ENCODE assay signal across 8 cellular contexts in the genomic region with DNA sequence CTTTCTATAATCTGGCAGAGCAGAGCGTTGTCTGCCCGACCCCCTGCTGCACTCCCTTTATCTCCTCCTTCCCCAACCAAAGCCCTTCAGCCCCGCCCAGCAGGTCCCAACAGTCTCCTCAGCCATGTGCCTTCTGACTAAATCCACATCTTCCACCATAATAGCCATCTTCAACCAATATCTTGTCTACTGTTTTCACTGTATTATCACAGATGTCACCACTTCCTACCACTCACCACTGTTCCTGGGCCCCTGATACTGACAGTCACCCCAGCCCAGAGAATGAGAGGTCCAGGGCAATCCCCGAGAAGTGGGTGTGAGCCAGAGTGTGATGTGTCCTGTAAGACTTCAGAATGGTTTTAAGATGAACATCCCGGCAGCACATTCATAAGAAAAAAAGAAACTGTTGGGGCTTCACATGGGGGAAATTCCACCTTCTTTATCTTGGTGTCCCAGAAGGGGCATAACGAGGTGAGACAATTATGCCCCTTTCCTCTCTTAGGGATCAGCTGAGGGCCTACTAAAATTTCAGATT. TPM values are rescaled to one million over a fixed set of nuclear protein-coding genes. Genes with fewer than 3 reads are reported as not detected.
DNase-seq lines count a peak whose midpoint lies in the region; ATAC-seq and TF ChIP-seq lines count a peak whose summit lies in the region.

No MANE protein-coding gene starts in this region.

- H3K9me3 Mint-ChIP-seq in activated naive CD4-positive, alpha-beta T cell treated with anti-CD3 and anti-CD28 coated beads, Interleukin-2, amount 50 U/mL, for 24 hours = no peaks in the 10 kb centered on the region
- no peaks in the 10 kb centered on the region for H3K9me3 Mint-ChIP-seq in stimulated activated naive B cell treated with anti-CD40 and anti-IgM and Interleukin-4, amounts not matched to agents 10 μg/mL and 1 μg/mL and 100 μg/mL, for 72 hours
- H3K9me3 Mint-ChIP-seq in progenitor cell of endocrine pancreas (ENCODE audit: low read depth) = no peaks in the 10 kb centered on the region

- peaks cover 38 to 41% of the 10 kb centered on the region in 2 donors for H3K4me1 ChIP-seq in gastrocnemius medialis

- in situ Hi-C loops in gastrocnemius medialis (cut with MboI; ENCODE audit: low sequenced_read_pairs in 4 of 4) = no loop called here

- peaks cover 6% of the 10 kb centered on the region for H3K36me3 Mint-ChIP-seq in activated naive CD4-positive, alpha-beta T cell treated with anti-CD3 and anti-CD28 coated beads, Interleukin-2, amount 50 U/mL, for 24 hours
- H3K36me3 Mint-ChIP-seq in stimulated activated naive B cell treated with anti-CD40 and anti-IgM and Interleukin-4, amounts not matched to agents 10 μg/mL and 1 μg/mL and 100 μg/mL, for 72 hours = peaks cover 11 to 19% of the 10 kb centered on the region in 2 donors
- peaks cover 2% of the 10 kb centered on the region for H3K36me3 Mint-ChIP-seq in progenitor cell of endocrine pancreas (ENCODE audit: insufficient read depth)

- no peak for TF ChIP-seq CTCF in gastrocnemius medialis (IDR thresholded peaks at IDR 0.05 in 4 of 5, conservative IDR thresholded peaks at IDR 0.05 in 1 of 5)
- no peak for TF ChIP-seq CTCF in progenitor cell of endocrine pancreas (IDR thresholded peaks at IDR 0.05; ENCODE audit: unreplicated experiment)
- no peak for TF ChIP-seq CTCF in dorsolateral prefrontal cortex (IDR thresholded peaks at IDR 0.05 in 54 of 56, conservative IDR thresholded peaks at IDR 0.05 in 2 of 56; ENCODE audit: low read depth in 1 of 56, partially characterized antibody in 56 of 56)

- H3K4me3 ChIP-seq in gastrocnemius medialis (no peak overlapping the region), dorsolateral prefrontal cortex (no peak overlapping the region)

- peak overlapping the region; percentile 85 for H3K27ac Mint-ChIP-seq in activated naive CD4-positive, alpha-beta T cell treated with anti-CD3 and anti-CD28 coated beads, Interleukin-2, amount 50 U/mL, for 24 hours
- peak overlapping the region; percentile 81 for H3K27ac Mint-ChIP-seq in stimulated activated naive B cell treated with anti-CD40 and anti-IgM and Interleukin-4, amounts not matched to agents 10 μg/mL and 1 μg/mL and 100 μg/mL, for 72 hours
- no peak overlapping the region for H3K27ac Mint-ChIP-seq in progenitor cell of endocrine pancreas

- no peaks in the 10 kb centered on the region for H3K36me3 ChIP-seq in gastrocnemius medialis

- H3K27ac ChIP-seq in gastrocnemius medialis (no peak overlapping the region), dorsolateral prefrontal cortex (no peak overlapping the region)

- peaks cover 85% of the 10 kb centered on the region for H3K4me1 Mint-ChIP-seq in activated naive CD4-positive, alpha-beta T cell treated with anti-CD3 and anti-CD28 coated beads, Interleukin-2, amount 50 U/mL, for 24 hours
- peaks cover 59 to 88% of the 10 kb centered on the region in 2 donors for H3K4me1 Mint-ChIP-seq in stimulated activated naive B cell treated with anti-CD40 and anti-IgM and Interleukin-4, amounts not matched to agents 10 μg/mL and 1 μg/mL and 100 μg/mL, for 72 hours
- H3K4me1 Mint-ChIP-seq in progenitor cell of endocrine pancreas (ENCODE audit: low read depth) = peaks cover 6% of the 10 kb centered on the region

- no peak for TF ChIP-seq POLR2A in gastrocnemius medialis (IDR thresholded peaks at IDR 0.05)

- DNase-seq in stimulated activated naive B cell treated with anti-CD40 and anti-IgM and Interleukin-4, amounts not matched to agents 10 μg/mL and 1 μg/mL and 100 μg/mL, for 72 hours = peak; percentile 74
- DNase-seq in gastrocnemius medialis (no peak), NCI-H524 treated with DMSO at 0.1 percent for 48 hours (lab: John Stamatoyannopoulos, UW) (no peak), progenitor cell of endocrine pancreas (ENCODE audit: low spot score, unreplicated experiment) (no peak), dorsolateral prefrontal cortex (no peak)

- no peaks in the 10 kb centered on the region for H3K27me3 ChIP-seq in gastrocnemius medialis
- no peaks in the 10 kb centered on the region for H3K27me3 ChIP-seq in dorsolateral prefrontal cortex

- H3K4me3 Mint-ChIP-seq in activated naive CD4-positive, alpha-beta T cell treated with anti-CD3 and anti-CD28 coated beads, Interleukin-2, amount 50 U/mL, for 24 hours = peak overlapping the region; percentile 27
- H3K4me3 Mint-ChIP-seq in stimulated activated naive B cell treated with anti-CD40 and anti-IgM and Interleukin-4, amounts not matched to agents 10 μg/mL and 1 μg/mL and 100 μg/mL, for 72 hours = peak overlapping the region; percentile 46 to 70
- H3K4me3 Mint-ChIP-seq in progenitor cell of endocrine pancreas (ENCODE audit: low read depth) = no peak overlapping the region

- no peaks in the 10 kb centered on the region for H3K27me3 Mint-ChIP-seq in activated naive CD4-positive, alpha-beta T cell treated with anti-CD3 and anti-CD28 coated beads, Interleukin-2, amount 50 U/mL, for 24 hours
- H3K27me3 Mint-ChIP-seq in stimulated activated naive B cell treated with anti-CD40 and anti-IgM and Interleukin-4, amounts not matched to agents 10 μg/mL and 1 μg/mL and 100 μg/mL, for 72 hours = no peaks in the 10 kb centered on the region
- no peaks in the 10 kb centered on the region for H3K27me3 Mint-ChIP-seq in progenitor cell of endocrine pancreas

- no peaks in the 10 kb centered on the region for H3K9me3 ChIP-seq in gastrocnemius medialis

- ATAC-seq in GM21367 (IDR thresholded peaks at IDR 0.05; ENCODE audit: unreplicated experiment) (peak; percentile 59), HG03442 (IDR thresholded peaks at IDR 0.05; ENCODE audit: unreplicated experiment) (peak; percentile 80), gastrocnemius medialis (no peak)
- peak; percentile 84 to 91 for ATAC-seq in stimulated activated naive B cell treated with anti-CD40 and anti-IgM and Interleukin-4, amounts not matched to agents 10 μg/mL and 1 μg/mL and 100 μg/mL, for 72 hours (replicated peaks)

- intact Hi-C loops in gastrocnemius medialis (cut with DNase I; ENCODE audit: low total_unique reads) (no loop called here), dorsolateral prefrontal cortex (cut with DNase I) (no loop called here)

RNA-seq across cellular contexts. Expression of a gene that starts 25.3 kb away (rescaled TPM):
- total RNA-seq in gastrocnemius medialis (10 to 100 TPM; 26.6 to 43.3 (median 29.5) TPM), progenitor cell of endocrine pancreas (57.6 TPM in 2 replicates), dorsolateral prefrontal cortex (10 to 100 TPM; 30.9 to 97.2 (median 68.8) TPM)

Comparison
In these comparisons a context has a peak if more than half of its experiments do, and no peak if none do; other contexts are left out.
1. ATAC-seq: peak in GM21367 (single experiment), HG03442 (single experiment) and stimulated activated naive B cell treated with anti-CD40 and anti-IgM and Interleukin-4, amounts not matched to agents 10 μg/mL and 1 μg/mL and 100 μg/mL, for 72 hours (2 of 2); none in gastrocnemius medialis (0 of 2).